8 cellular contexts compared by ENCODE assay signal in genomic region chr16:66881014-66881417, GRCh38. TPM values are rescaled to one million over a fixed set of nuclear protein-coding genes. Genes with fewer than 3 reads are reported as not detected.
DNase-seq lines count a peak whose midpoint lies in the region; ATAC-seq and TF ChIP-seq lines count a peak whose summit lies in the region.

No MANE protein-coding gene starts in this region.

- H3K9me3 ChIP-seq in Peyer's patch: no peaks in the 10 kb centered on the region
- H3K9me3 ChIP-seq in neural cell (ENCODE audit: low read length): no peaks in the 10 kb centered on the region

- peak overlapping the region; percentile 93 for H3K4me3 Mint-ChIP-seq in activated CD4-positive, alpha-beta T cell treated with anti-CD3 and anti-CD28 coated beads, Interleukin-2, amount 10 ng/mL, durations not matched to agents 24 days and 14 days
- peak overlapping the region; percentile 74 for H3K4me3 Mint-ChIP-seq in endothelial cell (ENCODE audit: unreplicated experiment)

- no peaks in the 10 kb centered on the region for H3F3A ChIP-seq in neural cell (ENCODE audit: insufficient read depth, low read length, poor library complexity, severe bottlenecking)

- H3K27me3 Mint-ChIP-seq in activated CD4-positive, alpha-beta T cell treated with anti-CD3 and anti-CD28 coated beads, Interleukin-2, amount 10 ng/mL, durations not matched to agents 24 days and 14 days: no peaks in the 10 kb centered on the region
- peaks cover 7% of the 10 kb centered on the region for H3K27me3 Mint-ChIP-seq in endothelial cell (ENCODE audit: unreplicated experiment)

- intact Hi-C loops in activated CD4-positive, alpha-beta T cell treated with anti-CD3 and anti-CD28 coated beads, Interleukin-2, amount 10 ng/mL, durations not matched to agents 24 days and 14 days (cut with micrococcal nuclease): loop anchor here (5.0 kb wide), 1 partner anchor 46 kb away; the partner anchor contains the start of gene RRAD

- TF ChIP-seq CTCF in Peyer's patch (IDR thresholded peaks at IDR 0.05): no peak
- no peak for TF ChIP-seq CTCF in endothelial cell (IDR thresholded peaks at IDR 0.05; ENCODE audit: unreplicated experiment)
- no peak for TF ChIP-seq CTCF in neural cell (IDR thresholded peaks at IDR 0.05; ENCODE audit: poor library complexity, severe bottlenecking)
- no peak for TF ChIP-seq CTCF in GM10266 (IDR thresholded peaks at IDR 0.05; ENCODE audit: control insufficient read depth, insufficient read depth, low read depth, missing control alignments)

- peak overlapping the region; percentile 23 for H2AFZ ChIP-seq in neural cell (ENCODE audit: low read depth, low read length)

- peak overlapping the region; percentile 66 for H3K27ac Mint-ChIP-seq in activated CD4-positive, alpha-beta T cell treated with anti-CD3 and anti-CD28 coated beads, Interleukin-2, amount 10 ng/mL, durations not matched to agents 24 days and 14 days
- no peak overlapping the region for H3K27ac Mint-ChIP-seq in endothelial cell (ENCODE audit: unreplicated experiment)

- TF ChIP-seq RAD21 in neural cell (conservative IDR thresholded peaks at IDR 0.05): no peak

- TF ChIP-seq EP300 in neural cell (conservative IDR thresholded peaks at IDR 0.05; ENCODE audit: poor library complexity, severe bottlenecking): no peak

- peak overlapping the region; percentile 68 for H3K4me2 ChIP-seq in neural cell (ENCODE audit: low read length)

- H3K9me2 ChIP-seq in neural cell (ENCODE audit: insufficient read depth, low read length): no peaks in the 10 kb centered on the region

- H3K27me3 ChIP-seq in Peyer's patch: no peaks in the 10 kb centered on the region
- H3K27me3 ChIP-seq in neural cell (ENCODE audit: insufficient read depth, low read depth, low read length): no peaks in the 10 kb centered on the region

- H3K9me3 Mint-ChIP-seq in activated CD4-positive, alpha-beta T cell treated with anti-CD3 and anti-CD28 coated beads, Interleukin-2, amount 10 ng/mL, durations not matched to agents 24 days and 14 days: no peaks in the 10 kb centered on the region
- no peaks in the 10 kb centered on the region for H3K9me3 Mint-ChIP-seq in endothelial cell (ENCODE audit: unreplicated experiment)

- no peak for TF ChIP-seq POLR2A in Peyer's patch (IDR thresholded peaks at IDR 0.05)

- peaks cover 0 to 20% (median 4%) of the 10 kb centered on the region in 4 donors for H3K4me1 ChIP-seq in Peyer's patch

- peak overlapping the region; percentile 85 to 92 (median 90) for H3K4me3 ChIP-seq in Peyer's patch
- H3K4me3 ChIP-seq in neural cell (ENCODE audit: low read length): peak overlapping the region; percentile 83

- no peaks in the 10 kb centered on the region for H3K79me2 ChIP-seq in neural cell (replicated peaks; ENCODE audit: insufficient read depth, low read length)

- ATAC-seq in HG02642 (IDR thresholded peaks at IDR 0.05; ENCODE audit: poor library complexity, unreplicated experiment): no peak

- H3K9ac ChIP-seq in neural cell (ENCODE audit: low read length): peak overlapping the region; percentile 62

- peaks cover 25% of the 10 kb centered on the region for H3K36me3 Mint-ChIP-seq in activated CD4-positive, alpha-beta T cell treated with anti-CD3 and anti-CD28 coated beads, Interleukin-2, amount 10 ng/mL, durations not matched to agents 24 days and 14 days (ENCODE audit: low read depth)
- peaks cover 13% of the 10 kb centered on the region for H3K36me3 Mint-ChIP-seq in endothelial cell (ENCODE audit: low read depth, unreplicated experiment)

- H3K4me1 Mint-ChIP-seq in activated CD4-positive, alpha-beta T cell treated with anti-CD3 and anti-CD28 coated beads, Interleukin-2, amount 10 ng/mL, durations not matched to agents 24 days and 14 days: peaks cover 46% of the 10 kb centered on the region
- peaks cover 6% of the 10 kb centered on the region for H3K4me1 Mint-ChIP-seq in endothelial cell (ENCODE audit: unreplicated experiment)

- H3K36me3 ChIP-seq in Peyer's patch (peaks cover 0 to 27% (median 0%) of the 10 kb centered on the region in 3 donors), neural cell (ENCODE audit: insufficient read depth, low read length) (no peaks in the 10 kb centered on the region)

- DNase-seq in activated CD4-positive, alpha-beta T cell treated with anti-CD3 and anti-CD28 coated beads, Interleukin-2, amount 10 ng/mL, durations not matched to agents 24 days and 14 days: no peak
- no peak for DNase-seq in activated CD4-positive, alpha-beta T cell treated with anti-CD3 and anti-CD28 coated beads for 1 hour
- DNase-seq in Peyer's patch: peak in 1 of 3 donors; percentile 20
- no peak for DNase-seq in endothelial cell (ENCODE audit: low spot score)
- no peak for DNase-seq in GM10266 (ENCODE audit: extremely low spot score)
- DNase-seq in cerebellum (ENCODE audit: low spot score): no peak

- H3K27ac ChIP-seq in Peyer's patch: peak overlapping the region; percentile 58 to 76 (median 69)
- no peak overlapping the region for H3K27ac ChIP-seq in neural cell (ENCODE audit: low read length)

- H4K20me1 ChIP-seq in neural cell (ENCODE audit: insufficient read depth): no peaks in the 10 kb centered on the region

TF ChIP-seq in neural cell, 6 proteins besides CTCF, POLR2A, EP300 and RAD21:
- TF ChIP-seq EZH2 (IDR thresholded peaks at IDR 0.05; ENCODE audit: borderline replicate concordance, insufficient read depth, low read length, poor library complexity, severe bottlenecking) (no peak), REST (IDR thresholded peaks at IDR 0.05; ENCODE audit: borderline replicate concordance) (no peak), MXI1 (conservative IDR thresholded peaks at IDR 0.05; ENCODE audit: poor library complexity, severe bottlenecking) (peak; percentile 4)
TF ChIP-seq in neural cell: peak in this region for 1.

RNA-seq across cellular contexts. Expression of gene PDP2, which starts 0.7 kb away (rescaled TPM):
- 48.0 and 51.8 TPM in 2 replicates for total RNA-seq in activated CD4-positive, alpha-beta T cell treated with anti-CD3 and anti-CD28 coated beads, Interleukin-2, amount 10 ng/mL, durations not matched to agents 24 days and 14 days
- total RNA-seq in Peyer's patch (10 to 100 TPM; 12.1 to 27.9 (median 15.3) TPM), endothelial cell (ENCODE audit: unreplicated experiment) (11.3 TPM), cerebellum (11.3 TPM)
- 3.0 and 4.2 TPM in 2 replicates for polyA plus RNA-seq in neural cell
- polyA minus RNA-seq in neural cell: 9.5 and 16.8 TPM in 2 replicates

RNA-seq across cellular contexts. Expression of gene CA7, which starts 36.8 kb away (rescaled TPM):
- total RNA-seq in activated CD4-positive, alpha-beta T cell treated with anti-CD3 and anti-CD28 coated beads, Interleukin-2, amount 10 ng/mL, durations not matched to agents 24 days and 14 days: 0.28 and 0.56 TPM in 2 replicates
- total RNA-seq in Peyer's patch: 10 to 100 TPM; 13.2 to 59.4 (median 32.2) TPM
- total RNA-seq in endothelial cell (ENCODE audit: unreplicated experiment): not detected
- polyA plus RNA-seq in neural cell: not detected in 2 replicates
- not detected in 2 replicates for polyA minus RNA-seq in neural cell
- total RNA-seq in cerebellum: not detected

RNA-seq across cellular contexts. Expression of gene CDH16, which starts 37.7 kb away (rescaled TPM):
- total RNA-seq in activated CD4-positive, alpha-beta T cell treated with anti-CD3 and anti-CD28 coated beads, Interleukin-2, amount 10 ng/mL, durations not matched to agents 24 days and 14 days: not detected in 2 replicates
- total RNA-seq in Peyer's patch: 10 to 100 TPM in 3 of 4 donors, not detected in 1; 11.3 to 19.5 (median 15.4) TPM
- total RNA-seq in endothelial cell (ENCODE audit: unreplicated experiment): not detected
- not detected in 2 replicates for polyA plus RNA-seq in neural cell
- polyA minus RNA-seq in neural cell: not detected in 2 replicates
- total RNA-seq in cerebellum: not detected

RNA-seq across cellular contexts. Expression of gene RRAD, which starts 44.3 kb away (rescaled TPM):
- total RNA-seq in activated CD4-positive, alpha-beta T cell treated with anti-CD3 and anti-CD28 coated beads, Interleukin-2, amount 10 ng/mL, durations not matched to agents 24 days and 14 days: 1.3 TPM in 2 replicates
- total RNA-seq in Peyer's patch (1 to 10 TPM in 3 of 4 donors, under 1 TPM in 1; 0.53 to 4.1 (median 2.8) TPM), endothelial cell (ENCODE audit: unreplicated experiment) (not detected), cerebellum (1.1 TPM)
- 1.0 TPM in 2 replicates for polyA plus RNA-seq in neural cell
- polyA minus RNA-seq in neural cell: 0.46 and 0.49 TPM in 2 replicates

RNA-seq across cellular contexts. Expression of gene NAE1, which starts 50.2 kb away (rescaled TPM):
- total RNA-seq in activated CD4-positive, alpha-beta T cell treated with anti-CD3 and anti-CD28 coated beads, Interleukin-2, amount 10 ng/mL, durations not matched to agents 24 days and 14 days: 118 and 125 TPM in 2 replicates
- total RNA-seq in Peyer's patch (10 to 100 TPM; 33.6 to 51.3 (median 43.0) TPM), endothelial cell (ENCODE audit: unreplicated experiment) (63.9 TPM), cerebellum (93.2 TPM)
- 209 and 227 TPM in 2 replicates for polyA plus RNA-seq in neural cell
- polyA minus RNA-seq in neural cell: 128 and 138 TPM in 2 replicates
